In the genomic region with DNA sequence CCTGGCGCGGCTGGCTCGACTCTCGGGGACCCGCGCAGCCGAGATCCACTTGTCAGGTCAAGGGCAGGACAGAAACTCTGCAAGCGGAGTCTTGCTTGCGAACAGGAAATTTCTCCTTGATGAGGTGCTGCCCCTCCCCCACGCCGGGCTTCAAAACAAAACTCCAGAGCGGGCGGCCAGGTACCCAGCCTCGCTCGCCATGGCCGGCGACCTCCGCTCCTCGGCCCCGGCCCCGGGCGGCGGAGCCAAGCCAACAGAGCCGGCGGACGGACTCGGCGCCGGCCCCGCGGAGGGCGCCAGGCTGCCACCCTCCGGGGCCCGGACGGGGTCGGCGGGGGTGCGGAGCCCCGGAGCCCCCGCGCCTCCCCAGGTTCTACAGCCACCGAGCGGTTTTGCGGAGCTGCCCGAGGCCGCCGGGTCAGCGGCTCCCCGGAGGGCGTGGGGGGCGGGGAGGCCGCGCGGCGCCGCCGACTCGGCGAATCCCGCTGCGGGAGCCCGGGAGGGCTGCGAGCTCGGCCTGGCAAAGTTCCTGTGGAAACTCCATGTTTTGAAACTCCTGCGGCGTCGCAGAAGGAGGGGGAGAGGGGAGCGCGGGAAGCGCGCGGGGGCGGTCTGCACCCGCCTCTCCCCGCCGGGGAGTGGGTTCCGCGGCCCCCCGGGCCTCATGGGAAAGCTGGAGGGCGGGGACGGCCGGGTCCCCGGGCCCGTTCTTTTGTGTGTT, we compare ENCODE assay signal across 8 cellular contexts. TPM values are rescaled to one million over a fixed set of nuclear protein-coding genes. Genes with fewer than 3 reads are reported as not detected.
A peak's percentile ranks its signal among the peaks of the same experiment; 100 is the strongest.
DNase-seq lines count a peak whose midpoint lies in the region; TF ChIP-seq lines count a peak whose summit lies in the region.

No MANE protein-coding gene starts in this region.

- H3K79me2 ChIP-seq in OCI-LY1 (ENCODE audit: insufficient read depth, low read length), result no peaks in the 10 kb centered on the region

- peak; percentile 43 for DNase-seq in G401 (ENCODE audit: low spot score)
- DNase-seq in vagina (ENCODE audit: extremely low spot score in 2 of 2), result no peak
- no peak for DNase-seq in mucosa of gallbladder (ENCODE audit: low spot score)
- DNase-seq in immature natural killer cell, result no peak

- H3K4me3 ChIP-seq in OCI-LY1 (ENCODE audit: low read depth, low read length, poor library complexity, severe bottlenecking) (peak overlapping the region; percentile 64), duodenal mucosa (ENCODE audit: low read depth in 1 of 2, low read length in 2 of 2) (peak overlapping the region; percentile 35 to 48), mononuclear cell (ENCODE audit: low read length) (peak overlapping the region; percentile 32), vagina (peak overlapping the region; percentile 45 to 64)

- H3K36me3 ChIP-seq in OCI-LY1 (ENCODE audit: insufficient read depth, low read length), result no peaks in the 10 kb centered on the region
- no peaks in the 10 kb centered on the region for H3K36me3 ChIP-seq in duodenal mucosa (ENCODE audit: control insufficient read depth in 1 of 2, insufficient read depth in 2 of 2, low read length in 2 of 2)
- H3K36me3 ChIP-seq in vagina, result no peaks in the 10 kb centered on the region

- no peak for TF ChIP-seq POLR2A in vagina (IDR thresholded peaks at IDR 0.05)

- in situ Hi-C loops in G401 (cut with HindIII; ENCODE audit: low sequenced_read_pairs), result no loop called here

- no peaks in the 10 kb centered on the region for H3F3A ChIP-seq in OCI-LY1 (ENCODE audit: insufficient read depth, low read length)

- no peak overlapping the region for H3K27ac Mint-ChIP-seq in immature natural killer cell

- no peak overlapping the region for H2AFZ ChIP-seq in OCI-LY1 (ENCODE audit: low read length)

- H4K20me1 ChIP-seq in OCI-LY1 (ENCODE audit: insufficient read depth, low read length), result no peaks in the 10 kb centered on the region

- H3K9ac ChIP-seq in OCI-LY1 (ENCODE audit: low read length), result peak overlapping the region; percentile 76
- H3K9ac ChIP-seq in duodenal mucosa (ENCODE audit: low read depth in 1 of 2, low read length in 2 of 2), result peak overlapping the region; percentile 25 to 48

- H3K27ac ChIP-seq in 22Rv1, result peak overlapping the region; percentile 98
- no peak overlapping the region for H3K27ac ChIP-seq in OCI-LY1 (ENCODE audit: low read depth, low read length, poor library complexity, severe bottlenecking)
- H3K27ac ChIP-seq in duodenal mucosa (ENCODE audit: low read depth, low read length), result peak overlapping the region; percentile 81
- peak overlapping the region; percentile 71 for H3K27ac ChIP-seq in vagina

- peaks cover 11 to 17% (median 15%) of the 10 kb centered on the region in 3 donors for H3K27me3 Mint-ChIP-seq in immature natural killer cell (ENCODE audit: low read depth in 3 of 3)

- H3K9me3 Mint-ChIP-seq in immature natural killer cell, result peaks cover 0 to 2% (median 0%) of the 10 kb centered on the region in 6 donors

- H3K27me3 ChIP-seq in OCI-LY1 (ENCODE audit: insufficient read depth, low read length), result no peaks in the 10 kb centered on the region
- no peaks in the 10 kb centered on the region for H3K27me3 ChIP-seq in duodenal mucosa (ENCODE audit: control insufficient read depth in 1 of 2, insufficient read depth in 2 of 2, low read length in 2 of 2)
- H3K27me3 ChIP-seq in mononuclear cell (ENCODE audit: insufficient read depth, low read length), result no peaks in the 10 kb centered on the region
- no peaks in the 10 kb centered on the region for H3K27me3 ChIP-seq in vagina

- H3K36me3 Mint-ChIP-seq in immature natural killer cell, result no peaks in the 10 kb centered on the region

- TF ChIP-seq CTCF in 22Rv1 (IDR thresholded peaks at IDR 0.05) (no peak), OCI-LY1 (IDR thresholded peaks at IDR 0.05; ENCODE audit: low read length) (no peak), vagina (IDR thresholded peaks at IDR 0.05) (no peak)

- H3K4me2 ChIP-seq in OCI-LY1 (ENCODE audit: low read length), result peak overlapping the region; percentile 55

- H3K4me3 Mint-ChIP-seq in immature natural killer cell, result peak overlapping the region in 1 of 5 donors; percentile 53

- intact Hi-C loops in vagina (cut with DNase I), result loop anchor here (5.0 to 10.0 kb wide), 3 partner anchors 43 to 1305 kb away; partner anchors contain the start of gene MID1IP1

- H3K4me1 Mint-ChIP-seq in immature natural killer cell, result peaks cover 9 to 10% of the 10 kb centered on the region in 2 donors

- H3K9me2 ChIP-seq in OCI-LY1 (ENCODE audit: low read depth, low read length), result no peaks in the 10 kb centered on the region

- H3K4me1 ChIP-seq in OCI-LY1 (ENCODE audit: insufficient read depth, low read length, severe bottlenecking), result peaks cover 26% of the 10 kb centered on the region
- H3K4me1 ChIP-seq in duodenal mucosa (ENCODE audit: control insufficient read depth in 1 of 2, insufficient read depth in 2 of 2, low read length in 2 of 2), result peaks cover 9 to 14% of the 10 kb centered on the region in 2 donors
- peaks cover 28% of the 10 kb centered on the region for H3K4me1 ChIP-seq in mononuclear cell (ENCODE audit: insufficient read depth, low read length)
- H3K4me1 ChIP-seq in vagina, result peaks cover 35% of the 10 kb centered on the region

- H3K9me3 ChIP-seq in OCI-LY1 (ENCODE audit: low read length) (no peaks in the 10 kb centered on the region), duodenal mucosa (ENCODE audit: control insufficient read depth in 1 of 2, low read length in 2 of 2) (no peaks in the 10 kb centered on the region), mononuclear cell (ENCODE audit: low read depth, low read length) (no peaks in the 10 kb centered on the region), vagina (no peaks in the 10 kb centered on the region)

RNA-seq across cellular contexts. Expression of gene BCOR, which starts 11.7 kb away (rescaled TPM):
- 21.3 and 28.8 TPM in 2 replicates for total RNA-seq in G401 (2014; rRNA removed; shearing (Covaris generic))
- total RNA-seq in mononuclear cell (42.3 TPM), vagina (19.9 TPM), mucosa of gallbladder (25.8 TPM)
- polyA plus RNA-seq in immature natural killer cell, result 1 to 10 TPM in 2 of 3 donors, not detected in 1; 3.4 to 7.2 TPM
